Comparison of ENCODE assay signal across 23 cellular contexts in genomic region chr5:51829691-51830090, GRCh38.
DNase-seq lines count a peak whose midpoint lies in the region; ATAC-seq and TF ChIP-seq lines count a peak whose summit lies in the region.
"Had no signal": no experiment of that assay in that cellular context is flagged by ENCODE, and none has a peak within 500 bp of the region (broad histone marks: within the 10 kb centered on the region; RNA-seq: fewer than 3 reads in every experiment).

No MANE protein-coding gene starts in this region.

- H3K4me1 Mint-ChIP-seq in stimulated activated effector memory CD8-positive, alpha-beta T cell treated with anti-CD3 and anti-CD28 coated beads, Interleukin-12 subunit alpha, Interleukin-12 subunit beta, amount 100 ng/mL, for 72 hours, result no peaks in the 10 kb centered on the region
- H3K4me1 Mint-ChIP-seq: nephron progenitor cell; stimulated activated naive B cell treated with anti-CD40 and anti-IgM and Interleukin-4, amounts not matched to agents 10 μg/mL and 1 μg/mL and 100 μg/mL, for 72 hours; T-cell had no signal

- H3K4me3 Mint-ChIP-seq in stimulated activated effector memory CD8-positive, alpha-beta T cell treated with anti-CD3 and anti-CD28 coated beads, Interleukin-12 subunit alpha, Interleukin-12 subunit beta, amount 100 ng/mL, for 72 hours, result no peak overlapping the region
- H3K4me3 Mint-ChIP-seq: nephron progenitor cell; stimulated activated naive B cell treated with anti-CD40 and anti-IgM and Interleukin-4, amounts not matched to agents 10 μg/mL and 1 μg/mL and 100 μg/mL, for 72 hours; T-cell had no signal

- no peaks in the 10 kb centered on the region for H3K27me3 ChIP-seq in RWPE2 (ENCODE audit: insufficient read depth, poor library complexity, severe bottlenecking)
- H3K27me3 ChIP-seq: BLaER1 treated with 17β-estradiol and CSF1 and Interleukin-3, amounts not matched to agents 10 nM and 100 nM; body of pancreas; pancreas; spleen had no signal

- peak; percentile 69 for ATAC-seq in RWPE2 (ENCODE audit: low read depth)
- ATAC-seq in stimulated activated effector memory CD8-positive, alpha-beta T cell treated with anti-CD3 and anti-CD28 coated beads, Interleukin-12 subunit alpha, Interleukin-12 subunit beta, amount 100 ng/mL, for 72 hours, result no peak
- no peak for ATAC-seq in GM21825 (IDR thresholded peaks at IDR 0.05; ENCODE audit: unreplicated experiment)
- ATAC-seq: body of pancreas; esophagus mucosa; pancreas; right cardiac atrium; stimulated activated naive B cell treated with anti-CD40 and anti-IgM and Interleukin-4, amounts not matched to agents 10 μg/mL and 1 μg/mL and 100 μg/mL, for 72 hours; T-cell had no signal

- DNase-seq in COR-L47 (lab: John Stamatoyannopoulos, UW) (peak; percentile 43), M059J (ENCODE audit: low read depth) (peak; percentile 6), RWPE2 (ENCODE audit: low spot score) (no peak), glomerular visceral epithelial cell (ENCODE audit: extremely low spot score) (peak; percentile 52)
- DNase-seq in stimulated activated effector memory CD8-positive, alpha-beta T cell treated with anti-CD3 and anti-CD28 coated beads, Interleukin-12 subunit alpha, Interleukin-12 subunit beta, amount 100 ng/mL, for 72 hours (ENCODE audit: low spot score in 2 of 2), result no peak
- no peak for DNase-seq in NK-92 treated with Interleukin-12 subunit alpha and Interleukin-12 subunit beta, amount 100 ng/mL, for 24 hours (lab: John Stamatoyannopoulos, UW)
- DNase-seq: activated gamma-delta T cell; body of pancreas; Caco-2; effector CD8-positive, alpha-beta T cell; hypothalamus; NCI-H526; nephron progenitor cell; pancreas; right cardiac atrium; SIG-M5; spleen; stimulated activated CD4-positive, alpha-beta T cell treated with anti-CD3 and anti-CD28 coated beads, Interleukin-4, amount 100 ng/mL, for 1 hour; stimulated activated naive B cell treated with anti-CD40 and anti-IgM and Interleukin-4, amounts not matched to agents 10 μg/mL and 1 μg/mL and 100 μg/mL, for 72 hours; T-cell had no signal

- no peak overlapping the region for H3K4me3 ChIP-seq in RWPE2 (ENCODE audit: severe bottlenecking)
- H3K4me3 ChIP-seq: BLaER1 treated with 17β-estradiol and CSF1 and Interleukin-3, amounts not matched to agents 10 nM and 100 nM; body of pancreas; pancreas; spleen had no signal

- no peaks in the 10 kb centered on the region for H3K36me3 Mint-ChIP-seq in stimulated activated effector memory CD8-positive, alpha-beta T cell treated with anti-CD3 and anti-CD28 coated beads, Interleukin-12 subunit alpha, Interleukin-12 subunit beta, amount 100 ng/mL, for 72 hours
- H3K36me3 Mint-ChIP-seq: stimulated activated naive B cell treated with anti-CD40 and anti-IgM and Interleukin-4, amounts not matched to agents 10 μg/mL and 1 μg/mL and 100 μg/mL, for 72 hours; T-cell had no signal

- H3K9me3 Mint-ChIP-seq in stimulated activated effector memory CD8-positive, alpha-beta T cell treated with anti-CD3 and anti-CD28 coated beads, Interleukin-12 subunit alpha, Interleukin-12 subunit beta, amount 100 ng/mL, for 72 hours, result peaks cover 5% of the 10 kb centered on the region
- H3K9me3 Mint-ChIP-seq: nephron progenitor cell; stimulated activated naive B cell treated with anti-CD40 and anti-IgM and Interleukin-4, amounts not matched to agents 10 μg/mL and 1 μg/mL and 100 μg/mL, for 72 hours had no signal

- H3K27ac Mint-ChIP-seq in stimulated activated effector memory CD8-positive, alpha-beta T cell treated with anti-CD3 and anti-CD28 coated beads, Interleukin-12 subunit alpha, Interleukin-12 subunit beta, amount 100 ng/mL, for 72 hours, result no peak overlapping the region
- H3K27ac Mint-ChIP-seq: nephron progenitor cell; stimulated activated naive B cell treated with anti-CD40 and anti-IgM and Interleukin-4, amounts not matched to agents 10 μg/mL and 1 μg/mL and 100 μg/mL, for 72 hours; T-cell had no signal

- no peaks in the 10 kb centered on the region for H3K36me3 ChIP-seq in RWPE2 (ENCODE audit: low read depth)
- H3K36me3 ChIP-seq: BLaER1 treated with 17β-estradiol and CSF1 and Interleukin-3, amounts not matched to agents 10 nM and 100 nM; pancreas; spleen had no signal

- TF ChIP-seq CTCF in RWPE2 (IDR thresholded peaks at IDR 0.05; ENCODE audit: poor library complexity, severe bottlenecking), result no peak

- H3K4me1 ChIP-seq in RWPE2 (ENCODE audit: insufficient read depth, poor library complexity, severe bottlenecking), result peaks cover 25% of the 10 kb centered on the region
- H3K4me1 ChIP-seq: BLaER1 treated with 17β-estradiol and CSF1 and Interleukin-3, amounts not matched to agents 10 nM and 100 nM; body of pancreas; Caco-2; pancreas; spleen had no signal

- H3K9me3 ChIP-seq in RWPE2 (ENCODE audit: severe bottlenecking), result no peaks in the 10 kb centered on the region
- H3K9me3 ChIP-seq: BLaER1 treated with 17β-estradiol and CSF1 and Interleukin-3, amounts not matched to agents 10 nM and 100 nM; body of pancreas; Caco-2; pancreas had no signal

- H3K27ac ChIP-seq in RWPE2 (ENCODE audit: poor library complexity, severe bottlenecking), result peak overlapping the region; percentile 95
- H3K27ac ChIP-seq: BLaER1 treated with 17β-estradiol and CSF1 and Interleukin-3, amounts not matched to agents 10 nM and 100 nM; body of pancreas; pancreas; spleen had no signal

Comparison
In these comparisons a context has a peak if more than half of its experiments do, and no peak if none do; other contexts are left out.
1. DNase-seq: peak in COR-L47 (single experiment), M059J (single experiment) and glomerular visceral epithelial cell (single experiment); none in RWPE2 (single experiment), stimulated activated effector memory CD8-positive, alpha-beta T cell treated with anti-CD3 and anti-CD28 coated beads, Interleukin-12 subunit alpha, Interleukin-12 subunit beta, amount 100 ng/mL, for 72 hours (0 of 2) and NK-92 treated with Interleukin-12 subunit alpha and Interleukin-12 subunit beta, amount 100 ng/mL, for 24 hours (single experiment).